Comparison of ENCODE assay signal across 24 cellular contexts in the genomic region with DNA sequence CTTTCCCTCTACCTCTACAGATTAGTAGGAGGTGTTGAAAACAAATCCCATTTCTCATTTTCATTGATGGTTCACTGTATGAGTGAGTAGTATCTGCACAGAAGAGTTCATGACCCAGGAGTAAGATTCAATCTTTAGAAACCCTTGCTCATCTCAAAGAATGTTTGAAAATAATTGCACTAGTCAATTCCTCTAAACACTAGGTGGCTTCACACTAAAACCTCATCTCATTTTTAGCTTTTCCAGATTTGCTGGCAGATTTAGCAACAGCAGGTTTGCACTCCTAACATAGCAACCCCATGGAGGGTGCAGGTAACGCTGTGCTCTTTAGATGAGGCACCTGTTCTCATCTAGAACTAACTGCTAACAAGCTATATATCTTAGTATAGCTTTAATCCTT.
"Had no signal": no experiment of that assay in that cellular context is flagged by ENCODE, and none has a peak within 500 bp of the region (broad histone marks: within the 10 kb centered on the region; RNA-seq: fewer than 3 reads in every experiment).

No MANE protein-coding gene starts in this region.

- H3K9me3 ChIP-seq: ascending aorta had no signal

- H3K4me1 ChIP-seq: ascending aorta had no signal

- ATAC-seq: activated CD4-positive, alpha-beta T cell treated with anti-CD3 and anti-CD28 coated beads for 36 hours; activated CD8-positive, alpha-beta T cell treated with anti-CD3 and anti-CD28 coated beads, Interleukin-2, amount 10 ng/mL, durations not matched to agents 7 days and 5 days had no signal

- DNase-seq: activated CD4-positive, alpha-beta T cell treated with anti-CD3 and anti-CD28 coated beads for 36 hours; activated CD4-positive, alpha-beta T cell treated with anti-CD3 and anti-CD28 coated beads, Interleukin-2, amount 10 ng/mL, durations not matched to agents 7 days and 5 days; activated CD4-positive, alpha-beta T cell treated with anti-CD3 and anti-CD28 coated beads, Interleukin-2, amount 50 U/mL, for 48 hours; activated CD8-positive, alpha-beta T cell treated with anti-CD3 and anti-CD28 coated beads, Interleukin-2, amount 10 ng/mL, durations not matched to agents 7 days and 5 days; activated gamma-delta T cell; activated naive CD4-positive, alpha-beta T cell treated with Interleukin-2 at 50 U/mL for 16 hours; activated naive CD8-positive, alpha-beta T cell treated with anti-CD3 and anti-CD28 coated beads, Interleukin-2, amount 10 ng/mL, durations not matched to agents 7 days and 5 days; activated T-cell treated with anti-CD3 and anti-CD28 coated beads, Interleukin-2, amount 50 U/mL, for 24 hours; amygdala; NCI-H1105; NCI-H1417 treated with DMSO at 0.1 percent for 48 hours; NCI-H187 treated with DMSO at 0.1 percent for 48 hours; NCI-H2081; NCI-H226; NCI-H446 treated with DMSO at 0.1 percent for 48 hours; NCI-H524; PC-9; Right ventricle myocardium superior; SW 1271; T-helper 1 cell; T1000 had no signal

- H3K4me3 ChIP-seq: ascending aorta, cardiac muscle cell, PC-9 had no signal

- H3K4me2 ChIP-seq: PC-9 had no signal

- H2AFZ ChIP-seq: PC-9 had no signal

- H3K27me3 ChIP-seq: ascending aorta, cardiac muscle cell had no signal

- H3K36me3 ChIP-seq: ascending aorta, cardiac muscle cell had no signal

- H3K27ac ChIP-seq: ascending aorta, cardiac muscle cell, PC-9, RWPE1 had no signal
